Comparison of ENCODE assay signal across 22 cellular contexts in genomic region chr5:144117412-144117811, GRCh38. TPM values are rescaled to one million over a fixed set of nuclear protein-coding genes. Genes with fewer than 3 reads are reported as not detected.
"Had no signal": no experiment of that assay in that cellular context is flagged by ENCODE, and none has a peak within 500 bp of the region (broad histone marks: within the 10 kb centered on the region; RNA-seq: fewer than 3 reads in every experiment).

No MANE protein-coding gene starts in this region.

- H3K4me3 ChIP-seq: tibial artery, uterus had no signal

- H3K9me3 ChIP-seq: uterus had no signal

- H3K36me3 ChIP-seq: tibial artery, uterus, WERI-Rb-1 had no signal

- FAIRE-seq: small intestine had no signal

- H3K27ac ChIP-seq: tibial artery, uterus, WERI-Rb-1 had no signal

- H3K4me1 ChIP-seq: tibial artery, uterus had no signal

- DNase-seq: activated CD4-positive, alpha-beta memory T cell treated with anti-CD3 and anti-CD28 coated beads for 36 hours; activated CD4-positive, alpha-beta T cell treated with anti-CD3 and anti-CD28 coated beads for 36 hours; activated CD8-positive, alpha-beta memory T cell treated with anti-CD3 and anti-CD28 coated beads, Interleukin-2, amount 10 ng/mL, durations not matched to agents 7 days and 5 days; activated naive CD4-positive, alpha-beta T cell treated with anti-CD3 and anti-CD28 coated beads for 36 hours; activated naive CD8-positive, alpha-beta T cell treated with anti-CD3 and anti-CD28 coated beads, Interleukin-2, amount 50 U/mL, for 24 hours; activated T-cell treated with anti-CD3 and anti-CD28 coated beads, Interleukin-2, amount 50 U/mL, for 1 hour; aorta; endodermal cell; foreskin fibroblast; left cardiac atrium; mammary epithelial cell; natural killer cell; occipital lobe; small intestine; stimulated activated CD4-positive, alpha-beta T cell treated with anti-CD3 and anti-CD28 coated beads, Interleukin-4, amount 100 ng/mL, for 24 hours; stimulated activated naive CD4-positive, alpha-beta T cell; tibial artery; uterus; WERI-Rb-1 had no signal

RNA-seq across cellular contexts. Expression of gene KCTD16, which starts 53.3 kb away (rescaled TPM):
- total RNA-seq: activated T-helper 2 cell treated with anti-CD3 and anti-CD28 coated beads, Interferon-gamma antibody, Interleukin-2, Interleukin-4, amounts not matched to agents 10 μg/mL and 5 μg/mL and 100 μg/mL, durations not matched to agents 14 hours and 24 hours and 36 hours; esophagus mucosa; T-helper 1 cell treated with Interleukin-12 subunit alpha and Interleukin-12 subunit beta and Interleukin-4 antibody, amounts not matched to agents 30 ng/mL and 1 ng/mL, for 36 hours had no signal
